1 cellular context compared by ENCODE assay signal in the genomic region with DNA sequence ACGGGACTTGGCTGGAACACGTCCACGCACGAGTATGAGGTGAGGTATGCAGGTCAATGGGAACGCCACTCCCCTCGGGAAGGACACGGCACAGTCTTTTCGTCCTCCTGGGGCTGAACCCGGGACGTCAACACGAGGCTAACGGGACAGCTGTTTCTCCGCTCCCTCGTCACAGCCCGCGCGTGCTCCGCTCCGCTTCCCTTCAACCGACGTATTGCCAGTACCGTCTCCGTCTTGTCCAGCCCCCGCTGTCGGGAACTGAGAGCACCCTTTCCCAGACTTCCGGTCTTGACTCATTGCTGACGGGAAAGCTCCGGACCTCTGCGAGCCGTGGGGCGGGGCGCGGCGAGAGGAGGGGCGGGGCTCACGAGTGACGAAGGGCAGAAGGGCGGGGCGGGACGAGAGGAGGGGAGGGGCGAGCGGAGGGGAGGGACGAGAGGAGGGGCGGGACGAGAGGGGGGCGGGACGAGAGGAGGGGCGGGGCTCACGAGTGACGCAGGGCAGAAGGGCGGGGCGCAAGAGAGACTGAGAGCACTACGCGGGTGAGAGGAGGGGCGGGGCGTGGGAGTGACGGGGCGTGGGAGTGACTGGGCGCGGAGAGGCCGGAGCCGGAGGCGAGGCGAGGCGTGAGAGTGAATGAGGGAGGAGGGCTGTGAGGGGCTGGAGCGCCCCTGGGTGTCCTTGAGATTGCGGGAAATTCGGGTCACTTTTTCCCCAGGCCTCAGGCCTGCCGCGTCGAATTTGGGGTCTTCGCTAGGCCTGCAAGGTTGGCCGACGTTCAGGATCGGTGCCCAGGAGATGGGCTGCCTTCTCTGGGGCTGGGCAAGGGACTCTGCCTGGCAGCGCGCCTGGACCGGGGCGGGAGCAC.
A peak's percentile ranks its signal among the peaks of the same experiment; 100 is the strongest.
TF ChIP-seq lines count a peak whose summit lies in the region.

No MANE protein-coding gene starts in this region.

TF ChIP-seq in HepG2, 621 proteins besides CTCF, POLR2A, EP300 and RAD21 (continued from another document):
- TF ChIP-seq, protein P1, sequence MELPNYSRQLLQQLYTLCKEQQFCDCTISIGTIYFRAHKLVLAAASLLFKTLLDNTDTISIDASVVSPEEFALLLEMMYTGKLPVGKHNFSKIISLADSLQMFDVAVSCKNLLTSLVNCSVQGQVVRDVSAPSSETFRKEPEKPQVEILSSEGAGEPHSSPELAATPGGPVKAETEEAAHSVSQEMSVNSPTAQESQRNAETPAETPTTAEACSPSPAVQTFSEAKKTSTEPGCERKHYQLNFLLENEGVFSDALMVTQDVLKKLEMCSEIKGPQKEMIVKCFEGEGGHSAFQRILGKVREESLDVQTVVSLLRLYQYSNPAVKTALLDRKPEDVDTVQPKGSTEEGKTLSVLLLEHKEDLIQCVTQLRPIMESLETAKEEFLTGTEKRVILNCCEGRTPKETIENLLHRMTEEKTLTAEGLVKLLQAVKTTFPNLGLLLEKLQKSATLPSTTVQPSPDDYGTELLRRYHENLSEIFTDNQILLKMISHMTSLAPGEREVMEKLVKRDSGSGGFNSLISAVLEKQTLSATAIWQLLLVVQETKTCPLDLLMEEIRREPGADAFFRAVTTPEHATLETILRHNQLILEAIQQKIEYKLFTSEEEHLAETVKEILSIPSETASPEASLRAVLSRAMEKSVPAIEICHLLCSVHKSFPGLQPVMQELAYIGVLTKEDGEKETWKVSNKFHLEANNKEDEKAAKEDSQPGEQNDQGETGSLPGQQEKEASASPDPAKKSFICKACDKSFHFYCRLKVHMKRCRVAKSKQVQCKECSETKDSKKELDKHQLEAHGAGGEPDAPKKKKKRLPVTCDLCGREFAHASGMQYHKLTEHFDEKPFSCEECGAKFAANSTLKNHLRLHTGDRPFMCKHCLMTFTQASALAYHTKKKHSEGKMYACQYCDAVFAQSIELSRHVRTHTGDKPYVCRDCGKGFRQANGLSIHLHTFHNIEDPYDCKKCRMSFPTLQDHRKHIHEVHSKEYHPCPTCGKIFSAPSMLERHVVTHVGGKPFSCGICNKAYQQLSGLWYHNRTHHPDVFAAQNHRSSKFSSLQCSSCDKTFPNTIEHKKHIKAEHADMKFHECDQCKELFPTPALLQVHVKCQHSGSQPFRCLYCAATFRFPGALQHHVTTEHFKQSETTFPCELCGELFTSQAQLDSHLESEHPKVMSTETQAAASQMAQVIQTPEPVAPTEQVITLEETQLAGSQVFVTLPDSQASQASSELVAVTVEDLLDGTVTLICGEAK (IDR thresholded peaks at IDR 0.05): no peak
- TF ChIP-seq, protein P1 (CRISPR knock-in tag; IDR thresholded peaks at IDR 0.05): no peak
- TF ChIP-seq ARID5B (CRISPR knock-in tag; IDR thresholded peaks at IDR 0.05) (peak; percentile 63), ZNF563 (CRISPR knock-in tag; IDR thresholded peaks at IDR 0.05) (peak; percentile 57; the same call in 1 of the 2 replicates), ZBTB42 (CRISPR knock-in tag; IDR thresholded peaks at IDR 0.05) (peak; percentile 63; the same call in 1 of the 2 replicates), ZNF503 (CRISPR knock-in tag; IDR thresholded peaks at IDR 0.05) (peak; percentile 47; the same call in 1 of the 2 replicates), RBM22 (optimal IDR thresholded peaks at IDR 0.05; ENCODE audit: low read length) (no peak), RXRA (CRISPR knock-in tag; IDR thresholded peaks at IDR 0.05) (peak; percentile 39; the same call in 1 of the 2 replicates), ZNF788 (CRISPR knock-in tag; IDR thresholded peaks at IDR 0.05; ENCODE audit: borderline replicate concordance) (peak; percentile 91), ZSCAN29 (CRISPR knock-in tag; conservative IDR thresholded peaks at IDR 0.05) (0 out of 2 replicates have a peak, but pooled peaks have one; percentile 26), ZNF501 (CRISPR knock-in tag; IDR thresholded peaks at IDR 0.05) (peak; percentile 34; the same call in 1 of the 2 replicates), ZNF558 (CRISPR knock-in tag; IDR thresholded peaks at IDR 0.05; ENCODE audit: borderline replicate concordance) (no peak), GATAD2A (CRISPR knock-in tag; IDR thresholded peaks at IDR 0.05) (peak; percentile 55; the same call in 1 of the 2 replicates), ZNF253 (CRISPR knock-in tag; IDR thresholded peaks at IDR 0.05; ENCODE audit: borderline replicate concordance) (no peak), AHR (CRISPR knock-in tag; IDR thresholded peaks at IDR 0.05) (0 out of 2 replicates have a peak, but pooled peaks have one; percentile 46), ZNF709 (CRISPR knock-in tag; IDR thresholded peaks at IDR 0.05) (peak; percentile 66; the same call in 1 of the 2 replicates), SALL2 (CRISPR knock-in tag; IDR thresholded peaks at IDR 0.05) (0 out of 2 replicates have a peak, but pooled peaks have one; percentile 68), RCOR2 (CRISPR knock-in tag; IDR thresholded peaks at IDR 0.05) (no peak), RFXAP (CRISPR knock-in tag; IDR thresholded peaks at IDR 0.05; ENCODE audit: borderline replicate concordance) (0 out of 2 replicates have a peak, but pooled peaks have one; percentile 40), ZMYM2 (CRISPR knock-in tag; IDR thresholded peaks at IDR 0.05) (peak; percentile 78; the same call in 1 of the 2 replicates), NR0B2 (CRISPR knock-in tag; IDR thresholded peaks at IDR 0.05) (0 out of 2 replicates have a peak, but pooled peaks have one; percentile 24), WIZ (CRISPR knock-in tag; IDR thresholded peaks at IDR 0.05) (0 out of 2 replicates have a peak, but pooled peaks have one; percentile 47), ZXDC (CRISPR knock-in tag; IDR thresholded peaks at IDR 0.05) (peak; percentile 21; the same call in 1 of the 2 replicates), CBFB (CRISPR knock-in tag; IDR thresholded peaks at IDR 0.05) (peak; percentile 50; the same call in 1 of the 2 replicates)
- TF ChIP-seq, protein P2, sequence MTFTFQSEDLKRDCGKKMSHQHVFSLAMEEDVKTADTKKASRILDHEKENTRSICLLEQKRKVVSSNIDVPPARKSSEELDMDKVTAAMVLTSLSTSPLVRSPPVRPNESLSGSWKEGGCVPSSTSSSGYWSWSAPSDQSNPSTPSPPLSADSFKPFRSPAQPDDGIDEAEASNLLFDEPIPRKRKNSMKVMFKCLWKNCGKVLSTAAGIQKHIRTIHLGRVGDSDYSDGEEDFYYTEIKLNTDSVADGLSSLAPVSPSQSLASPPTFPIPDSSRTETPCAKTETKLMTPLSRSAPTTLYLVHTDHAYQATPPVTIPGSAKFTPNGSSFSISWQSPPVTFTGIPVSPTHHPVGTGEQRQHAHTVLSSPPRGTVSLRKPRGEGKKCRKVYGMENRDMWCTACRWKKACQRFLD (CRISPR knock-in tag; IDR thresholded peaks at IDR 0.05; ENCODE audit: borderline replicate concordance): peak; percentile 76; the same call in 1 of the 2 replicates
